In genomic region chr2:46909771-46910419, GRCh38 we compare ENCODE assay signal across 8 cellular contexts. TPM values are rescaled to one million over a fixed set of nuclear protein-coding genes. Genes with fewer than 3 reads are reported as not detected.
DNase-seq lines count a peak whose midpoint lies in the region; ATAC-seq lines count a peak whose summit lies in the region.

No MANE protein-coding gene starts in this region.

- H3K27ac Mint-ChIP-seq in activated naive CD4-positive, alpha-beta T cell treated with anti-CD3 and anti-CD28 coated beads, Interleukin-2, amount 10 ng/mL, durations not matched to agents 7 days and 5 days = no peak overlapping the region

- peaks cover 45% of the 10 kb centered on the region for H3K4me1 Mint-ChIP-seq in activated naive CD4-positive, alpha-beta T cell treated with anti-CD3 and anti-CD28 coated beads, Interleukin-2, amount 10 ng/mL, durations not matched to agents 7 days and 5 days

- ATAC-seq in GM19397 (IDR thresholded peaks at IDR 0.05; ENCODE audit: unreplicated experiment) (peak; percentile 74), HG03460 (IDR thresholded peaks at IDR 0.05; ENCODE audit: unreplicated experiment) (peak; percentile 88), left colon (peak; percentile 86)

- CTCF ChIA-PET in activated naive CD4-positive, alpha-beta T cell treated with anti-CD3 and anti-CD28 coated beads, Interleukin-2, amount 10 ng/mL, durations not matched to agents 7 days and 5 days (lab: Charles Lee) = no interaction called here

- intact Hi-C loops in left colon (cut with DNase I, micrococcal nuclease) = loop anchor here in 1 of 2 donors (10.0 kb wide), 1 partner anchor 415 kb away; no protein-coding TSS in a partner anchor

- peak; percentile 89 for DNase-seq in Caki2 (ENCODE audit: low read depth)
- peak; percentile 51 for DNase-seq in activated naive CD4-positive, alpha-beta T cell treated with anti-CD3 and anti-CD28 coated beads, Interleukin-2, amount 10 ng/mL, durations not matched to agents 7 days and 5 days
- DNase-seq in left colon = peak; percentile 23 to 41
- DNase-seq in DMS 273 treated with DMSO at 0.1 percent for 48 hours (lab: John Stamatoyannopoulos, UW) = no peak
- no peak for DNase-seq in DMS 273 (lab: John Stamatoyannopoulos, UW; ENCODE audit: unreplicated experiment)
- DNase-seq in NCI-H510A treated with DMSO at 0.1 percent for 48 hours (lab: John Stamatoyannopoulos, UW) = no peak

- no peak overlapping the region for H3K4me3 Mint-ChIP-seq in activated naive CD4-positive, alpha-beta T cell treated with anti-CD3 and anti-CD28 coated beads, Interleukin-2, amount 10 ng/mL, durations not matched to agents 7 days and 5 days

- in situ Hi-C loops in Caki2 (cut with HindIII; ENCODE audit: low pct_unique_long_range_greater_than_20kb, low sequenced_read_pairs) = no loop called here

- H3K36me3 Mint-ChIP-seq in activated naive CD4-positive, alpha-beta T cell treated with anti-CD3 and anti-CD28 coated beads, Interleukin-2, amount 10 ng/mL, durations not matched to agents 7 days and 5 days = peaks cover 45% of the 10 kb centered on the region

- no peaks in the 10 kb centered on the region for H3K9me3 Mint-ChIP-seq in activated naive CD4-positive, alpha-beta T cell treated with anti-CD3 and anti-CD28 coated beads, Interleukin-2, amount 10 ng/mL, durations not matched to agents 7 days and 5 days

- H3K27me3 Mint-ChIP-seq in activated naive CD4-positive, alpha-beta T cell treated with anti-CD3 and anti-CD28 coated beads, Interleukin-2, amount 10 ng/mL, durations not matched to agents 7 days and 5 days = no peaks in the 10 kb centered on the region

RNA-seq across cellular contexts. Expression of gene MCFD2, which starts 5.7 kb away (rescaled TPM):
- 135 and 173 TPM in 2 replicates for total RNA-seq in Caki2 (2014; rRNA removed; shearing (Covaris generic); ENCODE audit: low replicate concordance)
- 10 to 100 TPM; 41.2 to 41.7 TPM for total RNA-seq in left colon

RNA-seq across cellular contexts. Expression of gene TTC7A, which starts 31.1 kb away (rescaled TPM):
- total RNA-seq in Caki2 (2014; rRNA removed; shearing (Covaris generic); ENCODE audit: low replicate concordance) = 20.3 and 22.3 TPM in 2 replicates
- 10 to 100 TPM; 37.1 to 43.4 TPM for total RNA-seq in left colon

Comparison
In these comparisons a context has a peak if more than half of its experiments do, and no peak if none do; other contexts are left out.
1. DNase-seq: peak in Caki2 (single experiment), activated naive CD4-positive, alpha-beta T cell treated with anti-CD3 and anti-CD28 coated beads, Interleukin-2, amount 10 ng/mL, durations not matched to agents 7 days and 5 days (single experiment) and left colon (2 of 2); none in DMS 273 treated with DMSO at 0.1 percent for 48 hours (single experiment), DMS 273 (single experiment) and NCI-H510A treated with DMSO at 0.1 percent for 48 hours (single experiment).
2. Peak in every context shown above with its lines, with median percentiles within 50 percentile points of each other: ATAC-seq.